8 cellular contexts compared by ENCODE assay signal in the genomic region with DNA sequence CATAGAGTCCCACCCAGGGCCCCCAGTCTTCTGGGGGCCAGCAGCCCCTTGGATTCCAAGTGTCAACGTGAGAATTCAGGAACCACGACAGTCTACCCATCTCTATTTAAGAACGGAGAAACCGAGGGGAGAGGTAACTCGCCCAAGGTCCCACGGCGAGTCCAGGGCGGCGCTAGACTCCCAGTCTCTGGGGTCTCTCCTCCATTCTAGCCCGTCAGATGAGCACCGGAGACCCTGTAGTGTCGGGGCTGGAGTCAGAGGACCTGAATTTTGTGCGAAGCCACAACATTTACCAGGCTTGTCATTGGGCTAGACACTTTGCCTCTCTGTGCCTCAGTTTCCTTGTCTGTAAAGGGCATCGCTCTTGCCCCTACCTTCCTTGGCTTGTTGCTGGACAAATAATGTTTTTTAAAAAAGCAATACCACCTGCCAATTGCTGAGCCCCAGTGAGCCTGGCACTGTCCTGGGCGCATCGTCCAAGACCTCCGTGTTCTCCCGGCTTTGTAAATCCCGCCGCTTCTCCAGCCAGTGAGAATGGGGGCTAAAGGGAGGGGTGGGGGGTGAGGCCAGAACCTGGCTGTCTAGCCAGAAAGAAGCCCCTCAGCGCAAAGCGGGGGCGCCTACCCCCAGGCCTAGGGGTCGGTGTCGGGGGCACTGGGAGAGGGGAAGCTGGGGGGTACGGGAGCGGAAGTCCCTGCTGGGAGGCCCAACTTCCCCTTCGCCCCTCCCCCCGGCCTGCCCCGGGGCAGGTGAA.
A peak's percentile ranks its signal among the peaks of the same experiment; 100 is the strongest.
DNase-seq lines count a peak whose midpoint lies in the region; ATAC-seq and TF ChIP-seq lines count a peak whose summit lies in the region.

No MANE protein-coding gene starts in this region.

- H3K9me3 Mint-ChIP-seq in mesothelial cell of epicardium: no peaks in the 10 kb centered on the region
- peaks cover 0 to 12% (median 3%) of the 10 kb centered on the region in 7 donors for H3K9me3 Mint-ChIP-seq in CD14-positive monocyte

- TF ChIP-seq CTCF in OCI-LY3 (IDR thresholded peaks at IDR 0.05; ENCODE audit: low read depth, low read length) (no peak; the same call in 1 of the 2 replicates), coronary artery (IDR thresholded peaks at IDR 0.05) (no peak), mesothelial cell of epicardium (IDR thresholded peaks at IDR 0.05; ENCODE audit: unreplicated experiment) (no peak), tibial artery (IDR thresholded peaks at IDR 0.05) (no peak), CD14-positive monocyte (IDR thresholded peaks at IDR 0.05) (no peak)

- no peak for DNase-seq in coronary artery (ENCODE audit: low spot score)
- DNase-seq in mesothelial cell of epicardium (ENCODE audit: low spot score in 2 of 2, unreplicated experiment in 2 of 2): no peak
- no peak for DNase-seq in tibial artery
- DNase-seq in CD1c-positive myeloid dendritic cell (ENCODE audit: extremely low spot score): no peak
- DNase-seq in CD14-positive monocyte (ENCODE audit: low spot score): no peak

- H3K4me3 ChIP-seq in OCI-LY3 (ENCODE audit: low read length): peak overlapping the region; percentile 86
- peak overlapping the region; percentile 77 for H3K4me3 ChIP-seq in coronary artery
- H3K4me3 ChIP-seq in tibial artery: peak overlapping the region; percentile 56 to 68

- H3K27me3 ChIP-seq in OCI-LY3 (ENCODE audit: low read depth, low read length) (peaks cover 33% of the 10 kb centered on the region), tibial artery (no peaks in the 10 kb centered on the region)

- no peaks in the 10 kb centered on the region for H3K36me3 Mint-ChIP-seq in mesothelial cell of epicardium
- H3K36me3 Mint-ChIP-seq in CD14-positive monocyte: peaks cover 0 to 3% of the 10 kb centered on the region in 2 donors

- H3K4me1 ChIP-seq in OCI-LY3 (ENCODE audit: low read length) (peaks cover 30% of the 10 kb centered on the region), tibial artery (peaks cover 0 to 57% (median 48%) of the 10 kb centered on the region in 4 donors)

- H3K27ac Mint-ChIP-seq in mesothelial cell of epicardium (peak overlapping the region; percentile 45), CD14-positive monocyte (no peak overlapping the region)

- no peak overlapping the region for H3K27ac ChIP-seq in OCI-LY3 (ENCODE audit: low read length)
- peak overlapping the region; percentile 79 to 93 for H3K27ac ChIP-seq in coronary artery
- peak overlapping the region; percentile 81 to 86 for H3K27ac ChIP-seq in tibial artery

- H3K9ac ChIP-seq in OCI-LY3 (ENCODE audit: low read length): peak overlapping the region; percentile 82

- no peak for ATAC-seq in HG03135 (IDR thresholded peaks at IDR 0.05; ENCODE audit: unreplicated experiment)
- ATAC-seq in GM21381 (IDR thresholded peaks at IDR 0.05; ENCODE audit: unreplicated experiment): no peak

- H3K9me3 ChIP-seq in OCI-LY3 (ENCODE audit: insufficient read depth, low read length) (no peaks in the 10 kb centered on the region), tibial artery (no peaks in the 10 kb centered on the region)

- H3K4me3 Mint-ChIP-seq in mesothelial cell of epicardium (no peak overlapping the region), CD14-positive monocyte (peak overlapping the region in 1 of 2 donors; percentile 2)

- intact Hi-C loops in tibial artery (cut with DNase I; ENCODE audit: low total_unique reads): loop anchor here (5.0 kb wide), 3 partner anchors 45 to 120 kb away; a partner anchor contains a TSS
- intact Hi-C loops in CD14-positive monocyte (cut with micrococcal nuclease): no loop called here

- no peaks in the 10 kb centered on the region for H3K36me3 ChIP-seq in OCI-LY3 (replicated peaks; ENCODE audit: low read depth, low read length)
- H3K36me3 ChIP-seq in tibial artery: no peaks in the 10 kb centered on the region

- H4K20me1 ChIP-seq in OCI-LY3 (ENCODE audit: insufficient read depth, low read length): no peaks in the 10 kb centered on the region

- no peaks in the 10 kb centered on the region for H3K79me2 ChIP-seq in OCI-LY3 (ENCODE audit: low read length)

- H3K27me3 Mint-ChIP-seq in mesothelial cell of epicardium (ENCODE audit: low read depth): peaks cover 11% of the 10 kb centered on the region
- H3K27me3 Mint-ChIP-seq in CD14-positive monocyte (ENCODE audit: low read depth in 3 of 3): peaks cover 34 to 45% (median 36%) of the 10 kb centered on the region in 3 donors

- peak overlapping the region; percentile 91 for H2AFZ ChIP-seq in OCI-LY3 (ENCODE audit: low read depth, low read length)

- H3K4me1 Mint-ChIP-seq in mesothelial cell of epicardium: peaks cover 35% of the 10 kb centered on the region
- peaks cover 7% of the 10 kb centered on the region for H3K4me1 Mint-ChIP-seq in CD14-positive monocyte

- peak overlapping the region; percentile 93 for H3K4me2 ChIP-seq in OCI-LY3 (ENCODE audit: low read length)
